In the genomic region with DNA sequence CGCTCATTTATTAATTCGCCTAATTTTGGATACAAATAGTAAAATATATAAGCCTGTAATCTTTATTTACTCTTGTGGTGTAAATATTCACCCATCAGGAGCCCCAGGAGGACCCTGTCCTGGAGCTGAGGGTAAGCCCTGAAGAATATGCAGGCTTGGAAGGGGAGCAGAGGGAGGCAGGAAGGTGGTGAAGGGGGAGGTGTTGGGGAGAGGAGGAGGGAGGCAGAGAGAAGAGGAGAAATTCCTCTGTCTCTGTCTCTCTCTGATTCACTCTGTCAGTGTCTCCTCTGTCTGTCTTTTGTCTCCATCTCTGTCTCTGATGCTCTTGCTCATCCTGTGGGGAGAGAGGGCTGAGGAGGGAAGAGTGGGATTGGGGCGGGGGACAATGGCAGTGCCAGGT, we compare ENCODE assay signal across 18 cellular contexts. TPM values are rescaled to one million over a fixed set of nuclear protein-coding genes. Genes with fewer than 3 reads are reported as not detected.
DNase-seq lines count a peak whose midpoint lies in the region; ATAC-seq, FAIRE-seq and TF ChIP-seq lines count a peak whose summit lies in the region.
"Had no signal": no experiment of that assay in that cellular context is flagged by ENCODE, and none has a peak within 500 bp of the region (broad histone marks: within the 10 kb centered on the region; RNA-seq: fewer than 3 reads in every experiment).

No MANE protein-coding gene starts in this region.

- H3K4ac ChIP-seq in H1 (replicated peaks; ENCODE audit: insufficient read length, low read depth, low read length): no peak overlapping the region
- H3K4ac ChIP-seq in mesendoderm (ENCODE audit: low read depth, low read length): no peak overlapping the region

- no peaks in the 10 kb centered on the region for H4K20me1 ChIP-seq in DND-41 (ENCODE audit: insufficient read depth, low read length)
- no peaks in the 10 kb centered on the region for H4K20me1 ChIP-seq in H1 (replicated peaks in 1 of 2; ENCODE audit: control insufficient read depth in 1 of 2, insufficient read depth in 2 of 2, low read length in 2 of 2)
- H4K20me1 ChIP-seq: BLaER1 treated with 17β-estradiol and CSF1 and Interleukin-3, amounts not matched to agents 10 nM and 100 nM had no signal

- H3K23me2 ChIP-seq in H1 (ENCODE audit: low read depth, low read length): no peaks in the 10 kb centered on the region

- H4K5ac ChIP-seq in H1 (ENCODE audit: insufficient read length, low read depth, low read length) (no peak overlapping the region), mesendoderm (ENCODE audit: low read length) (no peak overlapping the region)

- H3K79me2 ChIP-seq in DND-41 (ENCODE audit: insufficient read depth, low read length) (no peaks in the 10 kb centered on the region), H1 (ENCODE audit: control insufficient read depth in 1 of 2, insufficient read depth in 2 of 2, low read length in 2 of 2) (no peaks in the 10 kb centered on the region), mesendoderm (ENCODE audit: control insufficient read depth, insufficient read depth, low read length) (no peaks in the 10 kb centered on the region)

- H3K4me1 ChIP-seq in DND-41 (ENCODE audit: insufficient read depth, low read length) (peaks cover 74% of the 10 kb centered on the region), H1 (replicated peaks in 1 of 4; ENCODE audit: control insufficient read depth in 3 of 4, insufficient read depth in 4 of 4, low read length in 3 of 4) (peaks cover 0 to 3% (median 0%) of the 10 kb centered on the region in 4 experiments; a peak in 2 of 7 replicates), mesendoderm (ENCODE audit: control insufficient read depth, low read depth, low read length) (peaks cover 2% of the 10 kb centered on the region)

- H3K4me2 ChIP-seq in DND-41 (ENCODE audit: insufficient read depth, low read length): no peak overlapping the region
- no peak overlapping the region for H3K4me2 ChIP-seq in H1 (ENCODE audit: insufficient read depth in 1 of 2, low read depth in 2 of 2, low read length in 2 of 2)
- no peak overlapping the region for H3K4me2 ChIP-seq in mesendoderm (ENCODE audit: low read length)

- H3K18ac ChIP-seq in H1 (ENCODE audit: extremely low read depth, low read length): no peak overlapping the region
- no peak overlapping the region for H3K18ac ChIP-seq in mesendoderm (ENCODE audit: low read length)

- H3K14ac ChIP-seq in H1 (ENCODE audit: insufficient read length): no peak overlapping the region

- no peak overlapping the region for H4K91ac ChIP-seq in H1 (replicated peaks; ENCODE audit: insufficient read length, low read length)

- no peak for FAIRE-seq in H1 (lab: Jason Lieb, UNC)
- FAIRE-seq in GM12891 (lab: Jason Lieb, UNC): no peak
- FAIRE-seq: GM12878 had no signal

- no peak for TF ChIP-seq RAD21 in H1 (IDR thresholded peaks at IDR 0.05 in 1 of 2, conservative IDR thresholded peaks at IDR 0.05 in 1 of 2; ENCODE audit: low read depth in 2 of 2, low read length in 2 of 2)

- peak; percentile 17 for DNase-seq in DND-41
- no peak for DNase-seq in H1 (ENCODE audit: low read depth in 1 of 2, low spot score in 2 of 2)
- DNase-seq in mesendoderm: peak; percentile 10
- no peak for DNase-seq in GM12891 (ENCODE audit: insufficient read length, low spot score)
- DNase-seq in MG63: no peak
- no peak for DNase-seq in NCI-H446 (lab: John Stamatoyannopoulos, UW)
- DNase-seq: ACHN; Calu3; CD4-positive, CD25-positive, alpha-beta regulatory T cell; DMS 273 treated with DMSO at 0.1 percent for 48 hours; HCEC 1CT; HFFc6 had no signal

- no peak overlapping the region for H3K56ac ChIP-seq in H1 (replicated peaks; ENCODE audit: insufficient read length, low read depth, low read length)
- no peak overlapping the region for H3K56ac ChIP-seq in mesendoderm (ENCODE audit: low read length)

- H3K27ac ChIP-seq in DND-41 (ENCODE audit: low read length) (peak overlapping the region; percentile 51; the same call in 1 of the 2 replicates), H1 (ENCODE audit: low read depth, low read length) (no peak overlapping the region), mesendoderm (ENCODE audit: low read depth, low read length) (no peak overlapping the region)
- H3K27ac ChIP-seq: BLaER1 treated with 17β-estradiol and CSF1 and Interleukin-3, amounts not matched to agents 10 nM and 100 nM had no signal

- H2AFZ ChIP-seq in DND-41 (ENCODE audit: low read depth, low read length) (no peak overlapping the region), H1 (ENCODE audit: low read length) (0 out of 2 replicates have a peak overlapping the region, but pooled peaks have one; percentile 74)

- H2BK15ac ChIP-seq in H1 (ENCODE audit: low read length): no peak overlapping the region
- H2BK15ac ChIP-seq in mesendoderm (replicated peaks; ENCODE audit: low read depth): no peak overlapping the region

- no peak for TF ChIP-seq EP300 in H1 (IDR thresholded peaks at IDR 0.05; ENCODE audit: borderline replicate concordance in 1 of 2, low read depth in 2 of 2, low read length in 2 of 2)

- CTCF ChIA-PET in H1 (lab: Charles Lee; ENCODE audit: partially characterized antibody): interaction anchor here (1.2 to 1.7 kb wide), 2 partner anchors 316 to 414 kb away, joined by 3 to 8 read pairs; no protein-coding TSS in a partner anchor

- H3K23ac ChIP-seq in H1 (ENCODE audit: insufficient read length) (no peak overlapping the region), mesendoderm (ENCODE audit: low read length) (no peak overlapping the region)

- H2BK20ac ChIP-seq in H1 (ENCODE audit: low read length): no peak overlapping the region

- H3K9ac ChIP-seq in DND-41 (ENCODE audit: low read depth, low read length) (no peak overlapping the region), H1 (replicated peaks in 1 of 4; ENCODE audit: extremely low read depth in 1 of 4, low read depth in 3 of 4, low read length in 3 of 4) (no peak overlapping the region), mesendoderm (ENCODE audit: low read length) (no peak overlapping the region)
- H3K9ac ChIP-seq: BLaER1 treated with 17β-estradiol and CSF1 and Interleukin-3, amounts not matched to agents 10 nM and 100 nM had no signal

- H3K36me3 ChIP-seq in DND-41 (ENCODE audit: insufficient read depth, low read length) (no peaks in the 10 kb centered on the region), H1 (ENCODE audit: control insufficient read depth in 2 of 4, insufficient read depth in 4 of 4, low read length in 3 of 4) (no peaks in the 10 kb centered on the region), mesendoderm (ENCODE audit: control insufficient read depth, insufficient read depth, low read length) (no peaks in the 10 kb centered on the region), MG63 (no peaks in the 10 kb centered on the region)
- H3K36me3 ChIP-seq: BLaER1 treated with 17β-estradiol and CSF1 and Interleukin-3, amounts not matched to agents 10 nM and 100 nM had no signal

- H4K8ac ChIP-seq in H1 (ENCODE audit: extremely low read depth, insufficient read depth, low read length) (no peak overlapping the region), mesendoderm (ENCODE audit: low read depth, low read length) (no peak overlapping the region)

- H2BK12ac ChIP-seq in H1 (ENCODE audit: low read depth, low read length): no peak overlapping the region

- H3K27me3 ChIP-seq in DND-41 (ENCODE audit: insufficient read depth, low read length, poor library complexity) (no peaks in the 10 kb centered on the region), H1 (replicated peaks in 1 of 4; ENCODE audit: control insufficient read depth in 3 of 4, extremely low read depth in 1 of 4, insufficient read depth in 3 of 4, low read length in 3 of 4) (no peaks in the 10 kb centered on the region), mesendoderm (ENCODE audit: insufficient read depth, low read length, poor library complexity) (no peaks in the 10 kb centered on the region), MG63 (no peaks in the 10 kb centered on the region)
- H3K27me3 ChIP-seq: BLaER1 treated with 17β-estradiol and CSF1 and Interleukin-3, amounts not matched to agents 10 nM and 100 nM had no signal

- H3K79me1 ChIP-seq in H1 (ENCODE audit: low read depth, low read length): no peaks in the 10 kb centered on the region
- H3K79me1 ChIP-seq in mesendoderm (ENCODE audit: low read length): no peaks in the 10 kb centered on the region

- ATAC-seq in DND-41 (ENCODE audit: insufficient read depth, low read depth): no peak
- ATAC-seq: GM12878 had no signal

- H3K9me3 ChIP-seq in DND-41 (ENCODE audit: insufficient read depth, low read length, severe bottlenecking): no peaks in the 10 kb centered on the region
- no peaks in the 10 kb centered on the region for H3K9me3 ChIP-seq in H1 (ENCODE audit: insufficient read depth in 2 of 2, low read depth in 1 of 2, low read length in 1 of 2)
- no peaks in the 10 kb centered on the region for H3K9me3 ChIP-seq in MG63
- H3K9me3 ChIP-seq: BLaER1 treated with 17β-estradiol and CSF1 and Interleukin-3, amounts not matched to agents 10 nM and 100 nM had no signal

- 57% methylated on average over 3 of the region's 3 CpGs; no CpG with 5 or more reads in 1 of the 2 experiments for WGBS in H1 (ENCODE audit: extremely low coverage in 1 of 2, insufficient coverage in 1 of 2, insufficient read length in 1 of 2, insufficient replicate concordance in 2 of 2, low coverage in 1 of 2, low lambda C conversion rate in 2 of 2, missing lambda C conversion rate in 1 of 2), 2 experiments
- no CpG with 5 or more reads among the region's 3 CpGs for WGBS in mesendoderm (ENCODE audit: extremely low coverage, insufficient coverage, low lambda C conversion rate)

- H2AK5ac ChIP-seq in H1 (ENCODE audit: low read depth, low read length) (no peak overlapping the region), mesendoderm (ENCODE audit: low read length) (no peak overlapping the region)

- no peak overlapping the region for H2BK5ac ChIP-seq in H1 (ENCODE audit: low read depth, low read length)
- no peak overlapping the region for H2BK5ac ChIP-seq in mesendoderm (ENCODE audit: low read length)

- TF ChIP-seq POLR2A in H1 (IDR thresholded peaks at IDR 0.05; ENCODE audit: control extremely low read depth in 1 of 2, low read depth in 2 of 2, low read length in 2 of 2): no peak
- no peak for TF ChIP-seq POLR2A in GM12891 (IDR thresholded peaks at IDR 0.05; ENCODE audit: low read depth, low read length)

- POLR2A ChIA-PET in H1 (lab: Charles Lee; ENCODE audit: partially characterized antibody): no interaction called here

- H3K4me3 ChIP-seq in DND-41 (ENCODE audit: low read depth in 1 of 2, low read length in 2 of 2) (no peak overlapping the region), H1 (ENCODE audit: extremely low read depth in 1 of 4, insufficient read depth in 2 of 4, low read depth in 3 of 4, low read length in 4 of 4) (no peak overlapping the region), mesendoderm (ENCODE audit: low read length) (no peak overlapping the region), MG63 (no peak overlapping the region)
- H3K4me3 ChIP-seq: BLaER1 treated with 17β-estradiol and CSF1 and Interleukin-3, amounts not matched to agents 10 nM and 100 nM; GM12878 had no signal

- no peak for TF ChIP-seq CTCF in DND-41 (IDR thresholded peaks at IDR 0.05; ENCODE audit: borderline replicate concordance, extremely low read depth, low read length, poor library complexity, severe bottlenecking)
- no peak for TF ChIP-seq CTCF in H1 (IDR thresholded peaks at IDR 0.05; ENCODE audit: control extremely low read depth in 1 of 3, insufficient read depth in 1 of 3, low read depth in 1 of 3, low read length in 3 of 3)

- no peak overlapping the region for H2BK120ac ChIP-seq in H1 (replicated peaks; ENCODE audit: low read depth, low read length)
- no peak overlapping the region for H2BK120ac ChIP-seq in mesendoderm (ENCODE audit: low read depth, low read length)

RNA-seq across cellular contexts. Expression of gene C4BPB, which starts 2.8 kb away (rescaled TPM):
- not detected in 2 replicates for total RNA-seq in H1 (2021; fragmentation: NEBNext Ultra II Directional; extraction: Animal tissue kit (Norgen Biotek cat#: 25700))
- not detected in 2 replicates for polyA plus RNA-seq in H1 (2011; rRNA removed)
- 0.12 TPM for polyA plus RNA-seq in H1 (2011; cell fraction: cytosol; rRNA removed)
- not detected for polyA plus RNA-seq in H1 (2011; cell fraction: nucleus; rRNA removed)
- not detected in 4 replicates for polyA plus RNA-seq in H1 (2012, experiment 1 of 2)
- polyA plus RNA-seq in H1 (2012, experiment 2 of 2): not detected
- polyA plus RNA-seq in H1 (2013, experiment 1 of 2): not detected
- polyA plus RNA-seq in H1 (2013, experiment 2 of 2): not detected
- polyA minus RNA-seq in H1 (2011; rRNA and poly(A)+ RNA removed): not detected in 2 replicates
- 2.9 TPM for polyA minus RNA-seq in H1 (2011; cell fraction: cytosol; rRNA and poly(A)+ RNA removed)
- 1.1 TPM for polyA minus RNA-seq in H1 (2011; cell fraction: nucleus; rRNA and poly(A)+ RNA removed)
- not detected for polyA plus RNA-seq in mesendoderm (2013, experiment 1 of 2)
- polyA plus RNA-seq in mesendoderm (2013, experiment 2 of 2): not detected
- polyA plus RNA-seq in GM12891 (2012; ENCODE audit: low read depth, missing spikeins): 0.71 TPM
- 3.5 TPM in 1 of 2 replicates, not detected in the other for total RNA-seq in MG63 (2014; rRNA removed; shearing (Covaris generic); ENCODE audit: low replicate concordance)
- total RNA-seq: G401, H4, HT1080 had no signal
- polyA plus RNA-seq: CD4-positive, CD25-positive, alpha-beta regulatory T cell had no signal

RNA-seq across cellular contexts. Expression of gene C4BPA, which starts 18.1 kb away (rescaled TPM):
- not detected in 2 replicates for total RNA-seq in H1 (2021; fragmentation: NEBNext Ultra II Directional; extraction: Animal tissue kit (Norgen Biotek cat#: 25700))
- polyA plus RNA-seq in H1 (2011; rRNA removed): not detected in 2 replicates
- not detected for polyA plus RNA-seq in H1 (2011; cell fraction: cytosol; rRNA removed)
- polyA plus RNA-seq in H1 (2011; cell fraction: nucleus; rRNA removed): not detected
- not detected in 4 replicates for polyA plus RNA-seq in H1 (2012, experiment 1 of 2)
- not detected for polyA plus RNA-seq in H1 (2012, experiment 2 of 2)
- polyA plus RNA-seq in H1 (2013, experiment 1 of 2): not detected
- not detected for polyA plus RNA-seq in H1 (2013, experiment 2 of 2)
- not detected in 2 replicates for polyA minus RNA-seq in H1 (2011; rRNA and poly(A)+ RNA removed)
- polyA minus RNA-seq in H1 (2011; cell fraction: cytosol; rRNA and poly(A)+ RNA removed): not detected
- not detected for polyA minus RNA-seq in H1 (2011; cell fraction: nucleus; rRNA and poly(A)+ RNA removed)
- not detected for polyA plus RNA-seq in mesendoderm (2013, experiment 1 of 2)
- not detected for polyA plus RNA-seq in mesendoderm (2013, experiment 2 of 2)
- polyA plus RNA-seq in GM12891 (2012; ENCODE audit: low read depth, missing spikeins): not detected
- not detected in 2 replicates for total RNA-seq in MG63 (2014; rRNA removed; shearing (Covaris generic); ENCODE audit: low replicate concordance)
- total RNA-seq: A172; CD4-positive, CD25-positive, alpha-beta regulatory T cell; G401; HFFc6; HT1080 had no signal
- polyA plus RNA-seq: CD4-positive, CD25-positive, alpha-beta regulatory T cell; GM12878 had no signal

RNA-seq across cellular contexts. Expression of gene PFKFB2, which starts 32.8 kb away (rescaled TPM):
- total RNA-seq in H1 (2021; fragmentation: NEBNext Ultra II Directional; extraction: Animal tissue kit (Norgen Biotek cat#: 25700)): 17.8 and 19.1 TPM in 2 replicates
- polyA plus RNA-seq in H1 (2011; rRNA removed): 5.5 and 6.7 TPM in 2 replicates
- 8.2 TPM for polyA plus RNA-seq in H1 (2011; cell fraction: cytosol; rRNA removed)
- polyA plus RNA-seq in H1 (2011; cell fraction: nucleus; rRNA removed): 7.2 TPM
- 7.9 to 11.8 TPM (median 9.3 TPM) in 4 replicates for polyA plus RNA-seq in H1 (2012, experiment 1 of 2)
- polyA plus RNA-seq in H1 (2012, experiment 2 of 2): 0.58 TPM
- 6.2 TPM for polyA plus RNA-seq in H1 (2013, experiment 1 of 2)
- 6.1 TPM for polyA plus RNA-seq in H1 (2013, experiment 2 of 2)
- 14.8 and 16.5 TPM in 2 replicates for polyA minus RNA-seq in H1 (2011; rRNA and poly(A)+ RNA removed)
- 6.5 TPM for polyA minus RNA-seq in H1 (2011; cell fraction: cytosol; rRNA and poly(A)+ RNA removed)
- polyA minus RNA-seq in H1 (2011; cell fraction: nucleus; rRNA and poly(A)+ RNA removed): 8.3 TPM
- polyA plus RNA-seq in mesendoderm (2013, experiment 1 of 2): 3.9 TPM
- 3.9 TPM for polyA plus RNA-seq in mesendoderm (2013, experiment 2 of 2)
- polyA plus RNA-seq in GM12891 (2012; ENCODE audit: low read depth, missing spikeins): 1.3 TPM
- total RNA-seq in MG63 (2014; rRNA removed; shearing (Covaris generic); ENCODE audit: low replicate concordance): 1.9 and 2.4 TPM in 2 replicates

RNA-seq across cellular contexts. Expression of gene YOD1, which starts 34.9 kb away (rescaled TPM):
- 11.8 TPM in 2 replicates for total RNA-seq in H1 (2021; fragmentation: NEBNext Ultra II Directional; extraction: Animal tissue kit (Norgen Biotek cat#: 25700))
- polyA plus RNA-seq in H1 (2011; rRNA removed): 1.1 and 1.9 TPM in 2 replicates
- polyA plus RNA-seq in H1 (2011; cell fraction: cytosol; rRNA removed): 2.5 TPM
- polyA plus RNA-seq in H1 (2011; cell fraction: nucleus; rRNA removed): 1.4 TPM
- 2.8 to 6.8 TPM (median 3.8 TPM) in 4 replicates for polyA plus RNA-seq in H1 (2012, experiment 1 of 2)
- 0.34 TPM for polyA plus RNA-seq in H1 (2012, experiment 2 of 2)
- polyA plus RNA-seq in H1 (2013, experiment 1 of 2): 5.9 TPM
- 5.5 TPM for polyA plus RNA-seq in H1 (2013, experiment 2 of 2)
- polyA minus RNA-seq in H1 (2011; rRNA and poly(A)+ RNA removed): 4.0 and 5.6 TPM in 2 replicates
- 4.0 TPM for polyA minus RNA-seq in H1 (2011; cell fraction: cytosol; rRNA and poly(A)+ RNA removed)
- 17.4 TPM for polyA minus RNA-seq in H1 (2011; cell fraction: nucleus; rRNA and poly(A)+ RNA removed)
- 5.0 TPM for polyA plus RNA-seq in mesendoderm (2013, experiment 1 of 2)
- 4.9 TPM for polyA plus RNA-seq in mesendoderm (2013, experiment 2 of 2)
- 4.9 TPM for polyA plus RNA-seq in GM12891 (2012; ENCODE audit: low read depth, missing spikeins)
- 5.4 and 5.5 TPM in 2 replicates for total RNA-seq in MG63 (2014; rRNA removed; shearing (Covaris generic); ENCODE audit: low replicate concordance)

RNA-seq across cellular contexts. Expression of gene C1orf116, which starts 53.3 kb away (rescaled TPM):
- total RNA-seq in H1 (2021; fragmentation: NEBNext Ultra II Directional; extraction: Animal tissue kit (Norgen Biotek cat#: 25700)): 3.8 and 3.9 TPM in 2 replicates
- polyA plus RNA-seq in H1 (2011; rRNA removed): 1.7 and 2.2 TPM in 2 replicates
- 1.1 TPM for polyA plus RNA-seq in H1 (2011; cell fraction: cytosol; rRNA removed)
- 2.6 TPM for polyA plus RNA-seq in H1 (2011; cell fraction: nucleus; rRNA removed)
- polyA plus RNA-seq in H1 (2012, experiment 1 of 2): 3.0 to 3.3 TPM (median 3.2 TPM) in 4 replicates
- 2.9 TPM for polyA plus RNA-seq in H1 (2012, experiment 2 of 2)
- polyA plus RNA-seq in H1 (2013, experiment 1 of 2): 2.7 TPM
- polyA plus RNA-seq in H1 (2013, experiment 2 of 2): 2.8 TPM
- 2.0 and 2.4 TPM in 2 replicates for polyA minus RNA-seq in H1 (2011; rRNA and poly(A)+ RNA removed)
- 1.8 TPM for polyA minus RNA-seq in H1 (2011; cell fraction: cytosol; rRNA and poly(A)+ RNA removed)
- polyA minus RNA-seq in H1 (2011; cell fraction: nucleus; rRNA and poly(A)+ RNA removed): 3.3 TPM
- 1.6 TPM for polyA plus RNA-seq in mesendoderm (2013, experiment 1 of 2)
- 1.5 TPM for polyA plus RNA-seq in mesendoderm (2013, experiment 2 of 2)
- polyA plus RNA-seq in GM12891 (2012; ENCODE audit: low read depth, missing spikeins): not detected
- total RNA-seq in MG63 (2014; rRNA removed; shearing (Covaris generic); ENCODE audit: low replicate concordance): 0.26 TPM in 1 of 2 replicates, not detected in the other
- total RNA-seq: G401, H4 had no signal
- polyA plus RNA-seq: CD4-positive, CD25-positive, alpha-beta regulatory T cell had no signal

Comparison
In these comparisons a context has a peak if more than half of its experiments do, and no peak if none do; other contexts are left out.
1. DNase-seq: peak in DND-41 (single experiment) and mesendoderm (single experiment); none in H1 (0 of 2), GM12891 (single experiment), MG63 (single experiment) and NCI-H446 (0 of 2).